Comparison of ENCODE assay signal across 8 cellular contexts in the genomic region with DNA sequence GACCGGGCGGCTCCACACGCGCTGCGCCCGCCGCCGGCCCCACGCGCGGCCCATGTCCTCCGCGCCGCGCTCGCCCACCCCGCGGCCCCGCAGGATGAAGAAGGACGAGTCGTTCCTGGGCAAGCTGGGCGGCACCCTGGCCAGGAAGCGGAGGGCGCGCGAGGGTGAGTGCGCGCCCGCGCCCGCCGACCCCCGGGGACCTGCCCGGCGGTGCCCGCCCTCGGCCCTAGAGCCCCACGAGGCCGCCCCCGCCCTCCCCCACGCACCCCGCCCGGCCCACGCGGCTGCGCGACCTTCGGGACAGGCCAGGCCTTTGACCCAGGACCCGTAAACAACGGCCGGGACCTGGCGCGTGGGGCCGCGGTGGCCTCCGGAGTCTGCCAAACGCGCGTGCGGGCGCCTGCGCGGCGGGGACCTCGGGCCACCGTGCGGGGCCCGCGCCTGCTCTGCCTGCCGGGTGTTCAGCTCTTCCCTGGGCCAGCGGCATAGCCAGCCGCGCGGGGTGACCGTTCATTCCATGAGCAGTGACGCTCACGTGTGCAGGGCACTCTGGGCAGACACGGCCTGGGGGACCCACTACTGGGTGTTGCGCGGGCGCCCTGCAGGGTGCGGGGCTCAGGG. TPM values are rescaled to one million over a fixed set of nuclear protein-coding genes. Genes with fewer than 3 reads are reported as not detected.
DNase-seq lines count a peak whose midpoint lies in the region; ATAC-seq and TF ChIP-seq lines count a peak whose summit lies in the region.

A gene with protein sequence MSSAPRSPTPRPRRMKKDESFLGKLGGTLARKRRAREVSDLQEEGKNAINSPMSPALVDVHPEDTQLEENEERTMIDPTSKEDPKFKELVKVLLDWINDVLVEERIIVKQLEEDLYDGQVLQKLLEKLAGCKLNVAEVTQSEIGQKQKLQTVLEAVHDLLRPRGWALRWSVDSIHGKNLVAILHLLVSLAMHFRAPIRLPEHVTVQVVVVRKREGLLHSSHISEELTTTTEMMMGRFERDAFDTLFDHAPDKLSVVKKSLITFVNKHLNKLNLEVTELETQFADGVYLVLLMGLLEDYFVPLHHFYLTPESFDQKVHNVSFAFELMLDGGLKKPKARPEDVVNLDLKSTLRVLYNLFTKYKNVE (plus strand): TSS at position 15 of the 621 bp plus-strand sequence. CDS start 38 bp downstream, at position 53.

- peaks cover 12% of the 10 kb centered on the region for H3K27me3 Mint-ChIP-seq in CD8-positive, alpha-beta T cell (ENCODE audit: low read depth)
- no peaks in the 10 kb centered on the region for H3K27me3 Mint-ChIP-seq in activated CD8-positive, alpha-beta memory T cell treated with anti-CD3 and anti-CD28 coated beads, Interleukin-2, amount 10 ng/mL, durations not matched to agents 7 days and 5 days
- no peaks in the 10 kb centered on the region for H3K27me3 Mint-ChIP-seq in neural crest cell (ENCODE audit: low read depth)

- intact Hi-C loops in CD8-positive, alpha-beta T cell (cut with DNase I, micrococcal nuclease): no loop called here

- DNase-seq in CD8-positive, alpha-beta T cell: peak in 1 of 7 experiments; percentile 9
- DNase-seq in activated CD8-positive, alpha-beta memory T cell treated with anti-CD3 and anti-CD28 coated beads, Interleukin-2, amount 10 ng/mL, durations not matched to agents 7 days and 5 days: peak; percentile 46
- DNase-seq in fibroblast of the aortic adventitia (ENCODE audit: low read depth) (peak; percentile 12), neural crest cell (ENCODE audit: low read depth, low spot score) (peak; percentile 22), HCEC 1CT (no peak)

- no peaks in the 10 kb centered on the region for H3K9me3 Mint-ChIP-seq in CD8-positive, alpha-beta T cell
- H3K9me3 Mint-ChIP-seq in activated CD8-positive, alpha-beta memory T cell treated with anti-CD3 and anti-CD28 coated beads, Interleukin-2, amount 10 ng/mL, durations not matched to agents 7 days and 5 days (ENCODE audit: low read depth): no peaks in the 10 kb centered on the region
- H3K9me3 Mint-ChIP-seq in neural crest cell: no peaks in the 10 kb centered on the region

- H3K36me3 ChIP-seq in CD8-positive, alpha-beta T cell (ENCODE audit: insufficient read depth, low read length): no peaks in the 10 kb centered on the region

- POLR2A ChIA-PET in CD8-positive, alpha-beta T cell (lab: Charles Lee): interaction anchor here (0.6 kb wide), 1 partner anchor 69 kb away, joined by 3 read pairs; a partner anchor contains a TSS

- H3K36me3 Mint-ChIP-seq in CD8-positive, alpha-beta T cell: no peaks in the 10 kb centered on the region
- peaks cover 4% of the 10 kb centered on the region for H3K36me3 Mint-ChIP-seq in activated CD8-positive, alpha-beta memory T cell treated with anti-CD3 and anti-CD28 coated beads, Interleukin-2, amount 10 ng/mL, durations not matched to agents 7 days and 5 days
- no peaks in the 10 kb centered on the region for H3K36me3 Mint-ChIP-seq in neural crest cell (ENCODE audit: low read depth)

- H3K4me3 ChIP-seq in CD8-positive, alpha-beta T cell (ENCODE audit: low read depth, low read length): peak within 1 kb of the TSS; percentile 41
- peak within 1 kb of the TSS; percentile 76 for H3K4me3 ChIP-seq in fibroblast of the aortic adventitia (ENCODE audit: low read depth, low read length)

- no peak within 1 kb of the TSS for H3K27ac ChIP-seq in CD8-positive, alpha-beta T cell (ENCODE audit: low read depth, low read length)

- peak within 1 kb of the TSS; percentile 77 for H3K4me3 Mint-ChIP-seq in CD8-positive, alpha-beta T cell
- peak within 1 kb of the TSS; percentile 85 for H3K4me3 Mint-ChIP-seq in activated CD8-positive, alpha-beta memory T cell treated with anti-CD3 and anti-CD28 coated beads, Interleukin-2, amount 10 ng/mL, durations not matched to agents 7 days and 5 days
- H3K4me3 Mint-ChIP-seq in neural crest cell: peak within 1 kb of the TSS; percentile 85

- H3K4me1 ChIP-seq in CD8-positive, alpha-beta T cell (ENCODE audit: insufficient read depth, low read length): peaks cover 15% of the 10 kb centered on the region

- no peaks in the 10 kb centered on the region for H3K27me3 ChIP-seq in CD8-positive, alpha-beta T cell (ENCODE audit: insufficient read depth, low read length)

- H3K27ac Mint-ChIP-seq in CD8-positive, alpha-beta T cell: peak within 1 kb of the TSS; percentile 77
- H3K27ac Mint-ChIP-seq in activated CD8-positive, alpha-beta memory T cell treated with anti-CD3 and anti-CD28 coated beads, Interleukin-2, amount 10 ng/mL, durations not matched to agents 7 days and 5 days: peak within 1 kb of the TSS; percentile 90
- peak within 1 kb of the TSS; percentile 89 for H3K27ac Mint-ChIP-seq in neural crest cell (ENCODE audit: unreplicated experiment)

- peaks cover 29% of the 10 kb centered on the region for H3K4me1 Mint-ChIP-seq in CD8-positive, alpha-beta T cell (ENCODE audit: low read depth)
- peaks cover 52% of the 10 kb centered on the region for H3K4me1 Mint-ChIP-seq in activated CD8-positive, alpha-beta memory T cell treated with anti-CD3 and anti-CD28 coated beads, Interleukin-2, amount 10 ng/mL, durations not matched to agents 7 days and 5 days
- peaks cover 32% of the 10 kb centered on the region for H3K4me1 Mint-ChIP-seq in neural crest cell

- TF ChIP-seq CTCF in CD8-positive, alpha-beta T cell (IDR thresholded peaks at IDR 0.05): no peak
- TF ChIP-seq CTCF in fibroblast of the aortic adventitia (IDR thresholded peaks at IDR 0.05; ENCODE audit: insufficient read depth, low read length) (no peak), neural crest cell (conservative IDR thresholded peaks at IDR 0.05) (no peak)

- no peaks in the 10 kb centered on the region for H3K9me3 ChIP-seq in CD8-positive, alpha-beta T cell (ENCODE audit: low read length)

- CTCF ChIA-PET in CD8-positive, alpha-beta T cell (lab: Charles Lee): no interaction called here
- CTCF ChIA-PET in activated CD8-positive, alpha-beta memory T cell treated with anti-CD3 and anti-CD28 coated beads, Interleukin-2, amount 10 ng/mL, durations not matched to agents 7 days and 5 days (lab: Charles Lee): interaction anchor here (0.9 to 2.6 kb wide), 5 partner anchors 9 to 79 kb away, joined by 3 to 8 read pairs (median 3); no protein-coding TSS in a partner anchor

- peak; percentile 20 for ATAC-seq in CD8-positive, alpha-beta T cell
- ATAC-seq in HG03432 (IDR thresholded peaks at IDR 0.05; ENCODE audit: unreplicated experiment): peak; percentile 9
- peak; percentile 34 for ATAC-seq in activated CD8-positive, alpha-beta memory T cell treated with anti-CD3 and anti-CD28 coated beads, Interleukin-2, amount 10 ng/mL, durations not matched to agents 7 days and 5 days
- no peak for ATAC-seq in HG03280 (IDR thresholded peaks at IDR 0.05; ENCODE audit: unreplicated experiment)
- no peak for ATAC-seq in HG02623 (IDR thresholded peaks at IDR 0.05; ENCODE audit: unreplicated experiment)

RNA-seq across cellular contexts. Expression of the gene that starts here (rescaled TPM):
- 1 to 10 TPM; 4.1 to 4.9 TPM for total RNA-seq in CD8-positive, alpha-beta T cell
- total RNA-seq in activated CD8-positive, alpha-beta memory T cell treated with anti-CD3 and anti-CD28 coated beads, Interleukin-2, amount 10 ng/mL, durations not matched to agents 7 days and 5 days: 10 to 100 TPM; 56.9 to 66.9 TPM
- total RNA-seq in fibroblast of the aortic adventitia (ENCODE audit: low replicate concordance) (23.0 and 30.6 TPM in 2 replicates), neural crest cell (19.6 and 21.8 TPM in 2 replicates)

Comparison
In these comparisons a context has a peak if more than half of its experiments do, and no peak if none do; other contexts are left out.
1. ATAC-seq: peak in CD8-positive, alpha-beta T cell (single experiment), HG03432 (single experiment) and activated CD8-positive, alpha-beta memory T cell treated with anti-CD3 and anti-CD28 coated beads, Interleukin-2, amount 10 ng/mL, durations not matched to agents 7 days and 5 days (single experiment); none in HG03280 (single experiment) and HG02623 (single experiment).
2. Peak in every context shown above with its lines, with median percentiles within 50 percentile points of each other: H3K27ac Mint-ChIP-seq and H3K4me3 Mint-ChIP-seq.